25 cellular contexts compared by ENCODE assay signal in genomic region chr7:88040694-88041093, GRCh38.
DNase-seq lines count a peak whose midpoint lies in the region; ATAC-seq, FAIRE-seq and TF ChIP-seq lines count a peak whose summit lies in the region.
"Had no signal": no experiment of that assay in that cellular context is flagged by ENCODE, and none has a peak within 500 bp of the region (broad histone marks: within the 10 kb centered on the region; RNA-seq: fewer than 3 reads in every experiment).

No MANE protein-coding gene starts in this region.

- FAIRE-seq in H54 (lab: Jason Lieb, UNC) (peak; percentile 77), small intestine (lab: Jason Lieb, UNC) (no peak)
- FAIRE-seq: GM12892 had no signal

- H3K9me3 ChIP-seq in small intestine (ENCODE audit: control insufficient read depth, low read depth): no peaks in the 10 kb centered on the region
- H3K9me3 ChIP-seq: adrenal gland, Caco-2, esophagus squamous epithelium, suprapubic skin had no signal

- TF ChIP-seq POLR2A in H54 (IDR thresholded peaks at IDR 0.05; ENCODE audit: low read depth, low read length): no peak

- no peak overlapping the region for H3K4me3 ChIP-seq in epithelial cell of proximal tubule (ENCODE audit: low read depth, low read length)
- no peak overlapping the region for H3K4me3 ChIP-seq in retinal pigment epithelial cell (ENCODE audit: low read length)
- H3K4me3 ChIP-seq in small intestine (ENCODE audit: low read depth in 1 of 2, low read length in 2 of 2): no peak overlapping the region
- H3K4me3 ChIP-seq: adrenal gland, esophagus squamous epithelium, skin epidermis, suprapubic skin had no signal

- DNase-seq in H54 (ENCODE audit: insufficient read length, low spot score) (peak; percentile 4), RKO (ENCODE audit: low spot score) (peak; percentile 11), epithelial cell of proximal tubule (ENCODE audit: low read depth) (peak; percentile 40), retinal pigment epithelial cell (ENCODE audit: low read depth) (peak; percentile 2), small intestine (no peak), NCI-H2196 treated with DMSO at 0.1 percent for 48 hours (lab: John Stamatoyannopoulos, UW; ENCODE audit: unreplicated experiment) (no peak)
- DNase-seq: activated CD8-positive, alpha-beta memory T cell treated with anti-CD3 and anti-CD28 coated beads, Interleukin-2, amount 10 ng/mL, durations not matched to agents 7 days and 5 days; Caco-2; effector CD4-positive, alpha-beta T cell; esophagus squamous epithelium; IMR-90; islet precursor cell; naive B cell; NCI-H526 treated with DMSO at 0.1 percent for 48 hours; SIG-M5; stimulated activated CD4-positive, alpha-beta T cell treated with anti-CD3 and anti-CD28 coated beads, Interleukin-4, amount 100 ng/mL, for 4 hours had no signal

- H3K36me3 ChIP-seq in small intestine (ENCODE audit: control insufficient read depth in 2 of 2, insufficient read depth in 2 of 2, low read length in 2 of 2): no peaks in the 10 kb centered on the region
- H3K36me3 ChIP-seq: adrenal gland, esophagus squamous epithelium, suprapubic skin had no signal

- ATAC-seq in HG03439 (IDR thresholded peaks at IDR 0.05; ENCODE audit: unreplicated experiment): no peak
- ATAC-seq in GM21447 (IDR thresholded peaks at IDR 0.05; ENCODE audit: unreplicated experiment): no peak
- ATAC-seq: activated CD4-positive, CD25-positive, alpha-beta regulatory T cell treated with anti-CD3 and anti-CD28 coated beads, Interleukin-2, amount 50 U/mL, for 24 hours; activated CD8-positive, alpha-beta memory T cell treated with anti-CD3 and anti-CD28 coated beads, Interleukin-2, amount 10 ng/mL, durations not matched to agents 7 days and 5 days; activated T-helper 17 cell treated with anti-CD3 and anti-CD28 coated beads, Interleukin-2, amount 50 U/mL, for 72 hours had no signal

- H3K27me3 ChIP-seq in small intestine (ENCODE audit: control insufficient read depth in 2 of 2, insufficient read depth in 2 of 2, low read length in 2 of 2): no peaks in the 10 kb centered on the region
- H3K27me3 ChIP-seq: adrenal gland, esophagus squamous epithelium, suprapubic skin had no signal

- no peaks in the 10 kb centered on the region for H3K4me1 ChIP-seq in small intestine (ENCODE audit: control insufficient read depth in 2 of 2, insufficient read depth in 1 of 2, low read depth in 1 of 2, low read length in 1 of 2)
- H3K4me1 ChIP-seq: Caco-2, esophagus squamous epithelium, parathyroid adenoma, suprapubic skin had no signal

- 64 to 96% (median 65%) methylated on average over 1 of the region's 1 CpG for WGBS in small intestine, 3 donors

- no peak overlapping the region for H3K27ac ChIP-seq in small intestine (ENCODE audit: low read depth in 1 of 2, low read length in 1 of 2)
- H3K27ac ChIP-seq: adrenal gland, esophagus squamous epithelium, parathyroid adenoma, skin epidermis, suprapubic skin had no signal

- TF ChIP-seq CTCF in epithelial cell of proximal tubule (conservative IDR thresholded peaks at IDR 0.05; ENCODE audit: low read depth, low read length) (peak; percentile 9), retinal pigment epithelial cell (conservative IDR thresholded peaks at IDR 0.05; ENCODE audit: low read depth, low read length) (no peak)

Comparison
In these comparisons a context has a peak if more than half of its experiments do, and no peak if none do; other contexts are left out.
1. DNase-seq: peak in H54 (single experiment), RKO (single experiment), epithelial cell of proximal tubule (single experiment) and retinal pigment epithelial cell (single experiment); none in small intestine (single experiment) and NCI-H2196 treated with DMSO at 0.1 percent for 48 hours (single experiment).